26 cellular contexts compared by ENCODE assay signal in genomic region chr14:96516351-96516750, GRCh38.
"Had no signal": no experiment of that assay in that cellular context is flagged by ENCODE, and none has a peak within 500 bp of the region (broad histone marks: within the 10 kb centered on the region; RNA-seq: fewer than 3 reads in every experiment).

No MANE protein-coding gene starts in this region.

- H3K36me3 Mint-ChIP-seq: activated CD8-positive, alpha-beta memory T cell treated with anti-CD3 and anti-CD28 coated beads, Interleukin-2, amount 10 ng/mL, durations not matched to agents 7 days and 5 days had no signal

- H3K27ac ChIP-seq: adrenal gland, breast epithelium, thoracic aorta, upper lobe of left lung had no signal

- H3K9me3 ChIP-seq: adrenal gland, breast epithelium, SK-N-SH, thoracic aorta, upper lobe of left lung had no signal

- H3K36me3 ChIP-seq: breast epithelium, thoracic aorta had no signal

- H3K27ac Mint-ChIP-seq: activated CD4-positive, alpha-beta memory T cell treated with anti-CD3 and anti-CD28 coated beads, Interleukin-2, amount 10 ng/mL, durations not matched to agents 7 days and 5 days; activated CD8-positive, alpha-beta memory T cell treated with anti-CD3 and anti-CD28 coated beads, Interleukin-2, amount 10 ng/mL, durations not matched to agents 7 days and 5 days had no signal

- H3K4me3 ChIP-seq: adrenal gland, breast epithelium, thoracic aorta, upper lobe of left lung had no signal

- H3K4me2 ChIP-seq: SK-N-SH had no signal

- H3K9me3 Mint-ChIP-seq: activated CD4-positive, alpha-beta memory T cell treated with anti-CD3 and anti-CD28 coated beads, Interleukin-2, amount 10 ng/mL, durations not matched to agents 7 days and 5 days; activated naive CD4-positive, alpha-beta T cell treated with anti-CD3 and anti-CD28 coated beads, Interleukin-2, amount 50 U/mL, for 24 hours; central memory CD8-positive, alpha-beta T cell; neural crest cell; stimulated activated naive B cell treated with anti-CD40 and anti-IgM and Interleukin-4, amounts not matched to agents 10 μg/mL and 1 μg/mL and 100 μg/mL, for 72 hours had no signal

- H3K9ac ChIP-seq: SK-N-SH had no signal

- H3K4me3 Mint-ChIP-seq: activated CD4-positive, alpha-beta memory T cell treated with anti-CD3 and anti-CD28 coated beads, Interleukin-2, amount 10 ng/mL, durations not matched to agents 7 days and 5 days; activated CD8-positive, alpha-beta memory T cell treated with anti-CD3 and anti-CD28 coated beads, Interleukin-2, amount 10 ng/mL, durations not matched to agents 7 days and 5 days; central memory CD8-positive, alpha-beta T cell; neural crest cell; stimulated activated naive B cell treated with anti-CD40 and anti-IgM and Interleukin-4, amounts not matched to agents 10 μg/mL and 1 μg/mL and 100 μg/mL, for 72 hours had no signal

- H3K27me3 ChIP-seq: adrenal gland, breast epithelium, upper lobe of left lung had no signal

- DNase-seq: activated CD4-positive, alpha-beta memory T cell treated with anti-CD3 and anti-CD28 coated beads, Interleukin-2, amount 10 ng/mL, durations not matched to agents 7 days and 5 days; activated CD4-positive, alpha-beta T cell treated with anti-CD3 and anti-CD28 coated beads for 4 hours; activated CD4-positive, CD25-positive, alpha-beta regulatory T cell; activated CD8-positive, alpha-beta memory T cell treated with anti-CD3 and anti-CD28 coated beads, Interleukin-2, amount 10 ng/mL, durations not matched to agents 7 days and 5 days; activated gamma-delta T cell; activated T-cell treated with anti-CD3 and anti-CD28 coated beads for 4 hours; adrenal gland; effector memory CD4-positive, alpha-beta T cell; foreskin melanocyte; hippocampal formation; left ventricle myocardium superior; occipital lobe; SK-N-SH; small intestine; stimulated activated CD4-positive, alpha-beta T cell treated with anti-CD3 and anti-CD28 coated beads, Interleukin-15, amount 100 ng/mL, for 24 hours; stimulated activated CD8-positive, alpha-beta memory T cell treated with anti-CD3 and anti-CD28 coated beads, Interleukin-4, amount 100 ng/mL, for 48 hours; stimulated activated naive B cell treated with anti-CD40 and anti-IgM and Interleukin-4, amounts not matched to agents 10 μg/mL and 1 μg/mL and 100 μg/mL, for 72 hours; T-helper 9 cell; upper lobe of left lung had no signal

- H3K27me3 Mint-ChIP-seq: activated CD4-positive, alpha-beta memory T cell treated with anti-CD3 and anti-CD28 coated beads, Interleukin-2, amount 10 ng/mL, durations not matched to agents 7 days and 5 days; activated CD8-positive, alpha-beta memory T cell treated with anti-CD3 and anti-CD28 coated beads, Interleukin-2, amount 10 ng/mL, durations not matched to agents 7 days and 5 days; activated naive CD4-positive, alpha-beta T cell treated with anti-CD3 and anti-CD28 coated beads, Interleukin-2, amount 50 U/mL, for 24 hours; central memory CD8-positive, alpha-beta T cell; stimulated activated naive B cell treated with anti-CD40 and anti-IgM and Interleukin-4, amounts not matched to agents 10 μg/mL and 1 μg/mL and 100 μg/mL, for 72 hours had no signal

- H3K9me2 ChIP-seq: SK-N-SH had no signal

- ATAC-seq: activated CD8-positive, alpha-beta memory T cell treated with anti-CD3 and anti-CD28 coated beads, Interleukin-2, amount 10 ng/mL, durations not matched to agents 7 days and 5 days; esophagus mucosa; left ventricle myocardium superior; sciatic nerve; stimulated activated naive B cell treated with anti-CD40 and anti-IgM and Interleukin-4, amounts not matched to agents 10 μg/mL and 1 μg/mL and 100 μg/mL, for 72 hours had no signal
